Comparison of ENCODE assay signal across 8 cellular contexts in the genomic region with DNA sequence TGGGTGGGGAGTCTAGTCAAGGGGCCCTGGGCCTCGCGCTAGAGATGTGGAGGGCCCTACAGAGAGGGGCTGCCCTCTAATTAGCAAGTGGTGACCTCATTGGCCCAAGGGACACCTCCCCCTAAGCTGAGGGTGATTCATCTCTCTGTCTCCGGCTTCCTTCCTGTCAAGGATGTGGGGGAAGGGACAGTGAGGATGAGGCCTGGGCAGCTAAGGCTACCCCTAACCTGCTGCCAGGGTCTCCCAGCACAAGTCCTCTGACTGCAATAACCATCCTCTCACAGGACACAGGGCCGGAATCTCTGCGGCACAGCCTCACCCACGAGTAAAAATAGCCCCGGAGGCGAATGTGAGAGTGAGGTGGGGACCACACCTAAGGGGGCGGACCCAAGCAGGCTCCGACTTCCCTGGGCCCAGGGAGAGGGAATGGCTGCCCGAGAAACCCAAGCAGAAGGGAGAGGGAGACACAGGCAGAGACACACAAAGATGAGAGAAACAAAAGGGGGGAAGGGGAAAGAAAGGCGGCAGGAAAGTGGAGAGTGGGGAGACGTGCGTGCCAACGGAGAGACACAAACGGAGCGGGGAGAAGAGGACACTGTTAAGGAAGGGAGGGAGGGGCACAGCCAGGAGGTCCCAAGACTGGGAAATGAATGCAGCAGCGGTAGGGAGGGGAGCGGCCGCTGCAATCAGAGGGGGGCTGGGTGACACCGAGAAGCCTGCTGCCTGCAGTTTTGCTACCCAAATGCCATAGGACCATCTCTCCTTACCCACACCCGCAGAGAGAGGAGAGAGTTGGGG. TPM values are rescaled to one million over a fixed set of nuclear protein-coding genes. Genes with fewer than 3 reads are reported as not detected.
DNase-seq lines count a peak whose midpoint lies in the region; ATAC-seq, FAIRE-seq and TF ChIP-seq lines count a peak whose summit lies in the region.

No MANE protein-coding gene starts in this region.

- H3K4me3 Mint-ChIP-seq in central memory CD8-positive, alpha-beta T cell = peak overlapping the region; percentile 96

- peak; percentile 80 for FAIRE-seq in GM12892 (lab: Jason Lieb, UNC)

- no peaks in the 10 kb centered on the region for H3K27me3 Mint-ChIP-seq in central memory CD8-positive, alpha-beta T cell

- TF ChIP-seq POLR2A in GM12892 (IDR thresholded peaks at IDR 0.05; ENCODE audit: low read depth, low read length) = 0 out of 2 replicates have a peak, but pooled peaks have one; percentile 30

- no peak for TF ChIP-seq CTCF in VCaP (conservative IDR thresholded peaks at IDR 0.05)

- peaks cover 67% of the 10 kb centered on the region for H3K36me3 Mint-ChIP-seq in central memory CD8-positive, alpha-beta T cell (ENCODE audit: insufficient read depth)

- peaks cover 81% of the 10 kb centered on the region for H3K4me1 Mint-ChIP-seq in central memory CD8-positive, alpha-beta T cell

- peak overlapping the region; percentile 99 for H3K27ac ChIP-seq in VCaP

- peak overlapping the region; percentile 92 for H3K27ac Mint-ChIP-seq in central memory CD8-positive, alpha-beta T cell (ENCODE audit: low read depth)

- no peaks in the 10 kb centered on the region for H3K9me3 Mint-ChIP-seq in central memory CD8-positive, alpha-beta T cell

- DNase-seq in GM12892 (ENCODE audit: insufficient read length) (peak; percentile 62), KG1 (lab: John Stamatoyannopoulos, UW) (peak; percentile 57), left kidney (ENCODE audit: low read depth, low spot score) (peak; percentile 67)
- no peak for DNase-seq in central memory CD8-positive, alpha-beta T cell (ENCODE audit: low spot score in 2 of 2)
- DNase-seq in stimulated activated CD8-positive, alpha-beta memory T cell treated with anti-CD3 and anti-CD28 coated beads, Interleukin-4, amount 100 ng/mL, for 48 hours = peak; percentile 70

- ATAC-seq in central memory CD8-positive, alpha-beta T cell (replicated peaks; ENCODE audit: extremely low read depth, poor library complexity, severe bottlenecking) = peak; percentile 24
- ATAC-seq in HG02840 (IDR thresholded peaks at IDR 0.05; ENCODE audit: low FRiP score, unreplicated experiment) = no peak
- no peak for ATAC-seq in GM18870 (IDR thresholded peaks at IDR 0.05; ENCODE audit: unreplicated experiment)

RNA-seq across cellular contexts. Expression of gene CLIC1, which starts 1.4 kb away (rescaled TPM):
- 385 TPM for polyA plus RNA-seq in GM12892 (2012; ENCODE audit: missing spikeins)

RNA-seq across cellular contexts. Expression of gene MSH5, which starts 4.9 kb away (rescaled TPM):
- 68.4 TPM for polyA plus RNA-seq in GM12892 (2012; ENCODE audit: missing spikeins)

RNA-seq across cellular contexts. Expression of gene DDAH2, which starts 5.8 kb away (rescaled TPM):
- polyA plus RNA-seq in GM12892 (2012; ENCODE audit: missing spikeins) = 3.2 TPM

RNA-seq across cellular contexts. Expression of gene MPIG6B, which starts 11.7 kb away (rescaled TPM):
- polyA plus RNA-seq in GM12892 (2012; ENCODE audit: missing spikeins) = 0.11 TPM

RNA-seq across cellular contexts. Expression of gene LY6G6C, which starts 13.4 kb away (rescaled TPM):
- polyA plus RNA-seq in GM12892 (2012; ENCODE audit: missing spikeins) = not detected

Comparison
In these comparisons a context has a peak if more than half of its experiments do, and no peak if none do; other contexts are left out.
1. DNase-seq: peak in GM12892 (single experiment), KG1 (single experiment), left kidney (single experiment) and stimulated activated CD8-positive, alpha-beta memory T cell treated with anti-CD3 and anti-CD28 coated beads, Interleukin-4, amount 100 ng/mL, for 48 hours (single experiment); none in central memory CD8-positive, alpha-beta T cell (0 of 2).